In genomic region chr22:31474743-31475142, GRCh38 we compare ENCODE assay signal across 19 cellular contexts.
DNase-seq lines count a peak whose midpoint lies in the region; ATAC-seq and TF ChIP-seq lines count a peak whose summit lies in the region.
"Had no signal": no experiment of that assay in that cellular context is flagged by ENCODE, and none has a peak within 500 bp of the region (broad histone marks: within the 10 kb centered on the region; RNA-seq: fewer than 3 reads in every experiment).

No MANE protein-coding gene starts in this region.

- ATAC-seq in HG03469 (IDR thresholded peaks at IDR 0.05; ENCODE audit: unreplicated experiment) (no peak), GM19351 (IDR thresholded peaks at IDR 0.05; ENCODE audit: unreplicated experiment) (no peak)
- ATAC-seq: heart left ventricle, K562, mucosa of descending colon had no signal

- TF ChIP-seq CTCF in astrocyte of the cerebellum (IDR thresholded peaks at IDR 0.05; ENCODE audit: low read depth, low read length, missing control alignments) = no peak

- DNase-seq in GM03348 (ENCODE audit: low spot score) (peak; percentile 81), astrocyte of the cerebellum (ENCODE audit: low read depth) (peak; percentile 20), fibroblast of the conjunctiva (ENCODE audit: low read depth) (peak; percentile 47), NCI-H2029 (lab: John Stamatoyannopoulos, UW) (no peak), NCI-H345 treated with DMSO at 0.1 percent for 48 hours (lab: John Stamatoyannopoulos, UW; ENCODE audit: unreplicated experiment) (no peak)
- DNase-seq: activated CD4-positive, alpha-beta T cell treated with anti-CD3 and anti-CD28 coated beads, Interleukin-2, amount 10 ng/mL, durations not matched to agents 7 days and 5 days; activated naive CD8-positive, alpha-beta T cell treated with anti-CD3 and anti-CD28 coated beads, Interleukin-2, amount 10 ng/mL, durations not matched to agents 7 days and 5 days; DMS 273 treated with DMSO at 0.1 percent for 48 hours; erythroblast; GOT3; heart left ventricle; mucosa of descending colon; NCI-H2227 treated with DMSO at 0.1 percent for 48 hours; stimulated activated CD4-positive, alpha-beta T cell treated with anti-CD3 and anti-CD28 coated beads, Interleukin-4, amount 100 ng/mL, for 4 hours had no signal

- H3K4me3 ChIP-seq in astrocyte of the cerebellum (ENCODE audit: low read depth, low read length) = no peak overlapping the region
- H3K4me3 ChIP-seq: cardiac muscle cell, heart left ventricle, K562, mucosa of descending colon, neural progenitor cell had no signal

- in situ Hi-C loops in astrocyte of the cerebellum (cut with HindIII; ENCODE audit: low sequenced_read_pairs) = no loop called here

Comparison
In these comparisons a context has a peak if more than half of its experiments do, and no peak if none do; other contexts are left out.
1. DNase-seq: peak in GM03348 (single experiment), astrocyte of the cerebellum (single experiment) and fibroblast of the conjunctiva (single experiment); none in NCI-H2029 (single experiment) and NCI-H345 treated with DMSO at 0.1 percent for 48 hours (single experiment).